ENCODE assay signal across 20 cellular contexts in genomic region chr10:109721401-109722028, GRCh38.
DNase-seq lines count a peak whose midpoint lies in the region; ATAC-seq and TF ChIP-seq lines count a peak whose summit lies in the region.
"Had no signal": no experiment of that assay in that cellular context is flagged by ENCODE, and none has a peak within 500 bp of the region (broad histone marks: within the 10 kb centered on the region; RNA-seq: fewer than 3 reads in every experiment).

No MANE protein-coding gene starts in this region.

- H3K36me3 Mint-ChIP-seq in endodermal cell (ENCODE audit: low read depth), result no peaks in the 10 kb centered on the region
- H3K36me3 Mint-ChIP-seq in activated naive CD8-positive, alpha-beta T cell treated with anti-CD3 and anti-CD28 coated beads, Interleukin-2, amount 50 U/mL, for 24 hours (ENCODE audit: low read depth), result no peaks in the 10 kb centered on the region
- H3K36me3 Mint-ChIP-seq in activated CD8-positive, alpha-beta memory T cell treated with anti-CD3 and anti-CD28 coated beads, Interleukin-2, amount 10 ng/mL, durations not matched to agents 7 days and 5 days, result no peaks in the 10 kb centered on the region
- H3K36me3 Mint-ChIP-seq: CD4-positive, alpha-beta memory T cell had no signal

- no peaks in the 10 kb centered on the region for H3K4me1 Mint-ChIP-seq in endodermal cell
- no peaks in the 10 kb centered on the region for H3K4me1 Mint-ChIP-seq in activated naive CD8-positive, alpha-beta T cell treated with anti-CD3 and anti-CD28 coated beads, Interleukin-2, amount 50 U/mL, for 24 hours
- H3K4me1 Mint-ChIP-seq in activated CD8-positive, alpha-beta memory T cell treated with anti-CD3 and anti-CD28 coated beads, Interleukin-2, amount 10 ng/mL, durations not matched to agents 7 days and 5 days, result no peaks in the 10 kb centered on the region
- H3K4me1 Mint-ChIP-seq: CD4-positive, alpha-beta memory T cell had no signal

- no peak overlapping the region for H3K9ac ChIP-seq in endodermal cell (ENCODE audit: extremely low read depth, low read length, poor library complexity, severe bottlenecking)
- peak overlapping the region; percentile 39 for H3K9ac ChIP-seq in neural cell (ENCODE audit: low read length)
- H3K9ac ChIP-seq: GM23248 had no signal

- H3K4me1 ChIP-seq in endodermal cell (ENCODE audit: control insufficient read depth, insufficient read depth, low read length) (no peaks in the 10 kb centered on the region), right cardiac atrium (ENCODE audit: control insufficient read depth, insufficient read depth, low read length) (no peaks in the 10 kb centered on the region)
- H3K4me1 ChIP-seq: A549 had no signal

- peaks cover 15% of the 10 kb centered on the region for H3K9me3 ChIP-seq in endodermal cell (ENCODE audit: control insufficient read depth, low read length)
- H3K9me3 ChIP-seq in neural cell (ENCODE audit: low read length), result no peaks in the 10 kb centered on the region
- no peaks in the 10 kb centered on the region for H3K9me3 ChIP-seq in right cardiac atrium (ENCODE audit: control insufficient read depth, low read length)
- H3K9me3 ChIP-seq: A549 had no signal

- CTCF ChIA-PET in activated CD8-positive, alpha-beta memory T cell treated with anti-CD3 and anti-CD28 coated beads, Interleukin-2, amount 10 ng/mL, durations not matched to agents 7 days and 5 days (lab: Charles Lee), result no interaction called here

- H4K20me1 ChIP-seq in neural cell (ENCODE audit: insufficient read depth), result no peaks in the 10 kb centered on the region

- H3K4me3 Mint-ChIP-seq in endodermal cell, result no peak overlapping the region
- H3K4me3 Mint-ChIP-seq in activated naive CD8-positive, alpha-beta T cell treated with anti-CD3 and anti-CD28 coated beads, Interleukin-2, amount 50 U/mL, for 24 hours, result no peak overlapping the region
- H3K4me3 Mint-ChIP-seq in activated CD8-positive, alpha-beta memory T cell treated with anti-CD3 and anti-CD28 coated beads, Interleukin-2, amount 10 ng/mL, durations not matched to agents 7 days and 5 days, result no peak overlapping the region
- H3K4me3 Mint-ChIP-seq: CD4-positive, alpha-beta memory T cell had no signal

- H3K27ac ChIP-seq in endodermal cell (ENCODE audit: low read depth, low read length) (peak overlapping the region; percentile 26), neural cell (ENCODE audit: low read length) (peak overlapping the region; percentile 81), right cardiac atrium (ENCODE audit: low read length) (no peak overlapping the region)
- H3K27ac ChIP-seq: A549, GM23248 had no signal

- TF ChIP-seq EP300 in neural cell (conservative IDR thresholded peaks at IDR 0.05; ENCODE audit: poor library complexity, severe bottlenecking), result peak; percentile 89

- 83 to 96% methylated on average over 2 to 3 of the region's 3 CpGs for WGBS in endodermal cell (ENCODE audit: insufficient coverage in 1 of 2, insufficient read length in 1 of 2), 2 experiments
- WGBS in right cardiac atrium, result 92% methylated on average over 3 of the region's 3 CpGs

- H3K4me2 ChIP-seq in neural cell (ENCODE audit: low read length), result peak overlapping the region; percentile 53
- H3K4me2 ChIP-seq: A549 had no signal

- peak; percentile 20 for TF ChIP-seq RAD21 in neural cell (conservative IDR thresholded peaks at IDR 0.05)

- peaks cover 11% of the 10 kb centered on the region for H3F3A ChIP-seq in neural cell (ENCODE audit: insufficient read depth, low read length, poor library complexity, severe bottlenecking)

- H3K79me2 ChIP-seq in neural cell (replicated peaks; ENCODE audit: insufficient read depth, low read length), result no peaks in the 10 kb centered on the region

- H3K36me3 ChIP-seq in endodermal cell (ENCODE audit: control insufficient read depth, insufficient read depth, low read length), result no peaks in the 10 kb centered on the region
- no peaks in the 10 kb centered on the region for H3K36me3 ChIP-seq in neural cell (ENCODE audit: insufficient read depth, low read length)

- DNase-seq in EL, result peak; percentile 8
- no peak for DNase-seq in endodermal cell
- DNase-seq in right cardiac atrium, result no peak
- DNase-seq in NCI-H510A treated with DMSO at 0.1 percent for 48 hours (lab: John Stamatoyannopoulos, UW), result no peak
- no peak for DNase-seq in activated naive CD8-positive, alpha-beta T cell treated with anti-CD3 and anti-CD28 coated beads, Interleukin-2, amount 50 U/mL, for 24 hours
- no peak for DNase-seq in activated CD8-positive, alpha-beta memory T cell treated with anti-CD3 and anti-CD28 coated beads, Interleukin-2, amount 10 ng/mL, durations not matched to agents 7 days and 5 days
- DNase-seq: 8988T; C1 segment of cervical spinal cord; Calu3; CD4-positive, alpha-beta memory T cell; COR-L47; DMS153; DND-41; GDM1; GM23248; H7; HCEC 1CT had no signal

- H3K27me3 ChIP-seq in endodermal cell (ENCODE audit: control insufficient read depth, insufficient read depth, low read length, poor library complexity, severe bottlenecking), result no peaks in the 10 kb centered on the region
- H3K27me3 ChIP-seq in neural cell (ENCODE audit: insufficient read depth, low read depth, low read length), result no peaks in the 10 kb centered on the region
- H3K27me3 ChIP-seq in right cardiac atrium (ENCODE audit: control insufficient read depth, insufficient read depth), result no peaks in the 10 kb centered on the region

- no peaks in the 10 kb centered on the region for H3K9me2 ChIP-seq in neural cell (ENCODE audit: insufficient read depth, low read length)

- H3K9me3 Mint-ChIP-seq in endodermal cell, result no peaks in the 10 kb centered on the region
- H3K9me3 Mint-ChIP-seq in activated naive CD8-positive, alpha-beta T cell treated with anti-CD3 and anti-CD28 coated beads, Interleukin-2, amount 50 U/mL, for 24 hours, result no peaks in the 10 kb centered on the region
- H3K9me3 Mint-ChIP-seq in activated CD8-positive, alpha-beta memory T cell treated with anti-CD3 and anti-CD28 coated beads, Interleukin-2, amount 10 ng/mL, durations not matched to agents 7 days and 5 days (ENCODE audit: low read depth), result no peaks in the 10 kb centered on the region

- no peaks in the 10 kb centered on the region for H3K27me3 Mint-ChIP-seq in endodermal cell (ENCODE audit: insufficient read depth)
- H3K27me3 Mint-ChIP-seq in activated naive CD8-positive, alpha-beta T cell treated with anti-CD3 and anti-CD28 coated beads, Interleukin-2, amount 50 U/mL, for 24 hours, result no peaks in the 10 kb centered on the region
- H3K27me3 Mint-ChIP-seq in activated CD8-positive, alpha-beta memory T cell treated with anti-CD3 and anti-CD28 coated beads, Interleukin-2, amount 10 ng/mL, durations not matched to agents 7 days and 5 days, result no peaks in the 10 kb centered on the region

- H3K27ac Mint-ChIP-seq in endodermal cell, result no peak overlapping the region
- no peak overlapping the region for H3K27ac Mint-ChIP-seq in activated naive CD8-positive, alpha-beta T cell treated with anti-CD3 and anti-CD28 coated beads, Interleukin-2, amount 50 U/mL, for 24 hours
- no peak overlapping the region for H3K27ac Mint-ChIP-seq in activated CD8-positive, alpha-beta memory T cell treated with anti-CD3 and anti-CD28 coated beads, Interleukin-2, amount 10 ng/mL, durations not matched to agents 7 days and 5 days
- H3K27ac Mint-ChIP-seq: CD4-positive, alpha-beta memory T cell had no signal

- no peak for TF ChIP-seq CTCF in endodermal cell (conservative IDR thresholded peaks at IDR 0.05)
- no peak for TF ChIP-seq CTCF in neural cell (IDR thresholded peaks at IDR 0.05; ENCODE audit: poor library complexity, severe bottlenecking)

- intact Hi-C loops in right cardiac atrium (cut with DNase I), result no loop called here

- no peak overlapping the region for H2AFZ ChIP-seq in neural cell (ENCODE audit: low read depth, low read length)
- H2AFZ ChIP-seq: GM23248 had no signal

- H3K4me3 ChIP-seq in endodermal cell (ENCODE audit: low read length) (no peak overlapping the region), neural cell (ENCODE audit: low read length) (peak overlapping the region; percentile 48), right cardiac atrium (ENCODE audit: low read length) (no peak overlapping the region)
- H3K4me3 ChIP-seq: A549, GM12878, GM23248 had no signal

- ATAC-seq in right cardiac atrium, result no peak
- no peak for ATAC-seq in activated naive CD8-positive, alpha-beta T cell treated with anti-CD3 and anti-CD28 coated beads, Interleukin-2, amount 50 U/mL, for 24 hours
- no peak for ATAC-seq in activated CD8-positive, alpha-beta memory T cell treated with anti-CD3 and anti-CD28 coated beads, Interleukin-2, amount 10 ng/mL, durations not matched to agents 7 days and 5 days
- ATAC-seq: A549, GM12878 had no signal

TF ChIP-seq in neural cell, 6 proteins besides CTCF, POLR2A, EP300 and RAD21:
- peak; percentile 72 for TF ChIP-seq POLR2AphosphoS5 (IDR thresholded peaks at IDR 0.05)
- TF ChIP-seq TAF1 (IDR thresholded peaks at IDR 0.05; ENCODE audit: low read depth), result no peak
- TF ChIP-seq SMC3 (conservative IDR thresholded peaks at IDR 0.05; ENCODE audit: poor library complexity), result peak; percentile 31
- TF ChIP-seq MXI1 (conservative IDR thresholded peaks at IDR 0.05; ENCODE audit: poor library complexity, severe bottlenecking), result no peak
- TF ChIP-seq, protein P1, sequence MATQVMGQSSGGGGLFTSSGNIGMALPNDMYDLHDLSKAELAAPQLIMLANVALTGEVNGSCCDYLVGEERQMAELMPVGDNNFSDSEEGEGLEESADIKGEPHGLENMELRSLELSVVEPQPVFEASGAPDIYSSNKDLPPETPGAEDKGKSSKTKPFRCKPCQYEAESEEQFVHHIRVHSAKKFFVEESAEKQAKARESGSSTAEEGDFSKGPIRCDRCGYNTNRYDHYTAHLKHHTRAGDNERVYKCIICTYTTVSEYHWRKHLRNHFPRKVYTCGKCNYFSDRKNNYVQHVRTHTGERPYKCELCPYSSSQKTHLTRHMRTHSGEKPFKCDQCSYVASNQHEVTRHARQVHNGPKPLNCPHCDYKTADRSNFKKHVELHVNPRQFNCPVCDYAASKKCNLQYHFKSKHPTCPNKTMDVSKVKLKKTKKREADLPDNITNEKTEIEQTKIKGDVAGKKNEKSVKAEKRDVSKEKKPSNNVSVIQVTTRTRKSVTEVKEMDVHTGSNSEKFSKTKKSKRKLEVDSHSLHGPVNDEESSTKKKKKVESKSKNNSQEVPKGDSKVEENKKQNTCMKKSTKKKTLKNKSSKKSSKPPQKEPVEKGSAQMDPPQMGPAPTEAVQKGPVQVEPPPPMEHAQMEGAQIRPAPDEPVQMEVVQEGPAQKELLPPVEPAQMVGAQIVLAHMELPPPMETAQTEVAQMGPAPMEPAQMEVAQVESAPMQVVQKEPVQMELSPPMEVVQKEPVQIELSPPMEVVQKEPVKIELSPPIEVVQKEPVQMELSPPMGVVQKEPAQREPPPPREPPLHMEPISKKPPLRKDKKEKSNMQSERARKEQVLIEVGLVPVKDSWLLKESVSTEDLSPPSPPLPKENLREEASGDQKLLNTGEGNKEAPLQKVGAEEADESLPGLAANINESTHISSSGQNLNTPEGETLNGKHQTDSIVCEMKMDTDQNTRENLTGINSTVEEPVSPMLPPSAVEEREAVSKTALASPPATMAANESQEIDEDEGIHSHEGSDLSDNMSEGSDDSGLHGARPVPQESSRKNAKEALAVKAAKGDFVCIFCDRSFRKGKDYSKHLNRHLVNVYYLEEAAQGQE (IDR thresholded peaks at IDR 0.05; ENCODE audit: borderline replicate concordance), result peak; percentile 79
- no peak for TF ChIP-seq EZH2 (IDR thresholded peaks at IDR 0.05; ENCODE audit: borderline replicate concordance, insufficient read depth, low read length, poor library complexity, severe bottlenecking)
